26 cellular contexts compared by ENCODE assay signal in the genomic region with DNA sequence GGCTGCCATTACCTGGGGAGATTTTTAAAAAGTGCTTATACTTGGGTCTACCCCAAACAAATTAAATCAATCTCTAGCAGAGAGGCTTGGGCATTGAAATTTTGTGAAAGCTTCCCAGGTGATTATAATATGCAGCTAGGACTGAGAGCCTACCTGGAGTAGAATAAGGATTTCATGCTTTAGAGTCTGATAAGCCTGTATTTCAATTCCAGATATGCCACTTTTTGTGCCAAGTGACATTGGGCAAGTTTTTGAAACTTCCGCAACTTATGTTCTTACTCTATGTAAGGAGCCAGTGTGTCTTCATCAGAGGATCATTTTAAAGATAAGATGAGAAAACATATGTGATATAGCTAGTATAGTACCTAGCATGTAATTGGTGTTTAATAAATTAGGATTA.
"Had no signal": no experiment of that assay in that cellular context is flagged by ENCODE, and none has a peak within 500 bp of the region (broad histone marks: within the 10 kb centered on the region; RNA-seq: fewer than 3 reads in every experiment).

No MANE protein-coding gene starts in this region.

- H3K9me3 Mint-ChIP-seq: activated CD8-positive, alpha-beta T cell treated with anti-CD3 and anti-CD28 coated beads for 36 hours; activated naive CD4-positive, alpha-beta T cell treated with anti-CD3 and anti-CD28 coated beads, Interleukin-2, amount 50 U/mL, for 72 hours; activated T-cell treated with anti-CD3 and anti-CD28 coated beads, Interleukin-2, amount 50 U/mL, for 4 hours; activated T-helper 17 cell treated with anti-CD3 and anti-CD28 coated beads, Interleukin-2, amount 50 U/mL, for 72 hours; nephron; stimulated activated memory B cell treated with anti-CD40 and anti-IgM and Interleukin-4, amounts not matched to agents 10 μg/mL and 1 μg/mL and 100 μg/mL, for 72 hours; WTC11 had no signal

- H3K4me1 ChIP-seq: gastrocnemius medialis, testis, uterus had no signal

- H3K4me3 Mint-ChIP-seq: activated CD8-positive, alpha-beta T cell treated with anti-CD3 and anti-CD28 coated beads for 36 hours; activated T-cell treated with anti-CD3 and anti-CD28 coated beads, Interleukin-2, amount 50 U/mL, for 4 hours; activated T-helper 17 cell treated with anti-CD3 and anti-CD28 coated beads, Interleukin-2, amount 50 U/mL, for 72 hours; nephron; stimulated activated memory B cell treated with anti-CD40 and anti-IgM and Interleukin-4, amounts not matched to agents 10 μg/mL and 1 μg/mL and 100 μg/mL, for 72 hours; WTC11 had no signal

- H3K27ac Mint-ChIP-seq: activated CD8-positive, alpha-beta T cell treated with anti-CD3 and anti-CD28 coated beads for 36 hours; activated naive CD4-positive, alpha-beta T cell treated with anti-CD3 and anti-CD28 coated beads, Interleukin-2, amount 50 U/mL, for 72 hours; activated T-helper 17 cell treated with anti-CD3 and anti-CD28 coated beads, Interleukin-2, amount 50 U/mL, for 72 hours; progenitor cell of endocrine pancreas; stimulated activated memory B cell treated with anti-CD40 and anti-IgM and Interleukin-4, amounts not matched to agents 10 μg/mL and 1 μg/mL and 100 μg/mL, for 72 hours; WTC11 had no signal

- DNase-seq: activated CD4-positive, alpha-beta T cell treated with anti-CD3 and anti-CD28 coated beads, Interleukin-2, amount 50 U/mL, for 1 hour; activated CD8-positive, alpha-beta T cell treated with anti-CD3 and anti-CD28 coated beads for 36 hours; activated T-cell treated with anti-CD3 and anti-CD28 coated beads, Interleukin-2, amount 50 U/mL, for 4 hours; anterior cingulate cortex; cortex of kidney; gastrocnemius medialis; kidney; left colon; mesendoderm; retina; small intestine; stimulated activated CD4-positive, alpha-beta T cell treated with anti-CD3 and anti-CD28 coated beads, Interleukin-4, amount 100 ng/mL, for 4 hours; stimulated activated CD8-positive, alpha-beta memory T cell treated with anti-CD3 and anti-CD28 coated beads, Interleukin-4, amount 100 ng/mL, for 48 hours; T-helper 2 cell; testis; transverse colon; uterus had no signal

- H3K36me3 Mint-ChIP-seq: activated naive CD4-positive, alpha-beta T cell treated with anti-CD3 and anti-CD28 coated beads, Interleukin-2, amount 50 U/mL, for 72 hours; stimulated activated memory B cell treated with anti-CD40 and anti-IgM and Interleukin-4, amounts not matched to agents 10 μg/mL and 1 μg/mL and 100 μg/mL, for 72 hours; WTC11 had no signal

- ATAC-seq: activated CD8-positive, alpha-beta T cell treated with anti-CD3 and anti-CD28 coated beads for 36 hours; activated naive CD4-positive, alpha-beta T cell treated with anti-CD3 and anti-CD28 coated beads, Interleukin-2, amount 50 U/mL, for 72 hours; activated T-cell treated with anti-CD3 and anti-CD28 coated beads, Interleukin-2, amount 50 U/mL, for 4 hours; activated T-helper 17 cell treated with anti-CD3 and anti-CD28 coated beads, Interleukin-2, amount 50 U/mL, for 72 hours; gastrocnemius medialis; left colon; sciatic nerve; stimulated activated memory B cell treated with anti-CD40 and anti-IgM and Interleukin-4, amounts not matched to agents 10 μg/mL and 1 μg/mL and 100 μg/mL, for 72 hours; WTC11 had no signal

- H3K36me3 ChIP-seq: gastrocnemius medialis, neutrophil, transverse colon, uterus had no signal

- H3K27me3 ChIP-seq: hepatocyte, neutrophil, testis, transverse colon, uterus had no signal

- H3K9me3 ChIP-seq: gastrocnemius medialis, neutrophil, testis, transverse colon, uterus had no signal

- H3K27ac ChIP-seq: gastrocnemius medialis, neutrophil, testis, uterus had no signal

- H3K27me3 Mint-ChIP-seq: progenitor cell of endocrine pancreas; stimulated activated memory B cell treated with anti-CD40 and anti-IgM and Interleukin-4, amounts not matched to agents 10 μg/mL and 1 μg/mL and 100 μg/mL, for 72 hours had no signal

- H3K4me3 ChIP-seq: gastrocnemius medialis, hepatocyte, testis, transverse colon, uterus had no signal

- H3K4me1 Mint-ChIP-seq: activated T-helper 17 cell treated with anti-CD3 and anti-CD28 coated beads, Interleukin-2, amount 50 U/mL, for 72 hours; stimulated activated memory B cell treated with anti-CD40 and anti-IgM and Interleukin-4, amounts not matched to agents 10 μg/mL and 1 μg/mL and 100 μg/mL, for 72 hours had no signal
